ENCODE assay signal across 9 cellular contexts in the genomic region with DNA sequence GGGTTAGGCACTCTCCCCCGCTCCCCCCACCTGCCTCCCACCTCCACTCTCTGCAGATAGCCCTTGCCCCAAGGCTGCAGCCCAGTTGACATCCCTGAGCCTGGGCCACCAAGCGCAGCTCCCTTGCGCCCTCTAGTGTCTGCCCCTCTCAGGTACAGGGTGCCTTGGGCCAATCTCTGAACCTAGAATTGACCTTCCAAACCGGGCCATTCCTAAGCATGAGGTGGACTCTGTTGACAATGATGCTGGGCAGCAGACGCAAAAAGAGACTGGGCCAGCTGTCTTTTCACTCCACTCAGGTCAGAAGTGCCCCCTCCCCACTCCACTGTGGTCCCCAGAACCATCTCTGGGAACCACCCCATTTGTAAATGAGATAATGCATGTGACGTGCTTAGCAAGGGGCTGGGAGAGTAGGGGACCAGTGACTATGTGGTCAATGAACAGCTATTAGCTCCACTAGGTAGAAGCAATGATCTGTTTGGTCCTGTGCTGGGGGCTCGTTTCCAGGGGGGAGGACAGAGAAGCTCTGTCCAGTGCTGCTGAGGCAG. TPM values are rescaled to one million over a fixed set of nuclear protein-coding genes. Genes with fewer than 3 reads are reported as not detected.
DNase-seq lines count a peak whose midpoint lies in the region; ATAC-seq, FAIRE-seq and TF ChIP-seq lines count a peak whose summit lies in the region.
"Had no signal": no experiment of that assay in that cellular context is flagged by ENCODE, and none has a peak within 500 bp of the region (broad histone marks: within the 10 kb centered on the region; RNA-seq: fewer than 3 reads in every experiment).

No MANE protein-coding gene starts in this region.

- H3K36me3 ChIP-seq in Loucy (ENCODE audit: insufficient read depth, low read length) (no peaks in the 10 kb centered on the region), bronchial epithelial cell (ENCODE audit: control insufficient read depth, insufficient read depth, low read length) (no peaks in the 10 kb centered on the region)

- H3K27me3 ChIP-seq in Loucy (ENCODE audit: insufficient read depth, low read length, poor library complexity, severe bottlenecking) (no peaks in the 10 kb centered on the region), bronchial epithelial cell (ENCODE audit: control insufficient read depth, insufficient read depth, low read length) (no peaks in the 10 kb centered on the region)

- intact Hi-C loops in activated B cell treated with CpG ODN at 0.5 μM for 24 hours (cut with micrococcal nuclease): no loop called here
- intact Hi-C loops in left colon (cut with DNase I, micrococcal nuclease): loop anchor here in 1 of 2 donors (5.0 to 10.0 kb wide), 2 partner anchors 698 to 745 kb away; no protein-coding TSS in a partner anchor

- H2AFZ ChIP-seq in Loucy (ENCODE audit: low read length): no peak overlapping the region

- H3K36me3 Mint-ChIP-seq in activated B cell treated with CpG ODN at 0.5 μM for 24 hours (ENCODE audit: low read depth): no peaks in the 10 kb centered on the region

- ATAC-seq in activated B cell treated with CpG ODN at 0.5 μM for 24 hours (ENCODE audit: low read depth): peak; percentile 73
- peak; percentile 93 for ATAC-seq in left colon
- no peak for ATAC-seq in GM19452 (IDR thresholded peaks at IDR 0.05; ENCODE audit: unreplicated experiment)

- no peak overlapping the region for H3K4me2 ChIP-seq in Loucy (ENCODE audit: low read depth, low read length, poor library complexity, severe bottlenecking)

- H4K20me1 ChIP-seq in Loucy (ENCODE audit: insufficient read depth, low read length, poor library complexity, severe bottlenecking): no peaks in the 10 kb centered on the region

- H3K9me2 ChIP-seq in Loucy (replicated peaks; ENCODE audit: low read depth, low read length): no peaks in the 10 kb centered on the region

- no peaks in the 10 kb centered on the region for H3K4me1 Mint-ChIP-seq in activated B cell treated with CpG ODN at 0.5 μM for 24 hours

- POLR2A ChIA-PET in activated B cell treated with CpG ODN at 0.5 μM for 24 hours (lab: Charles Lee): no interaction called here

- no peak overlapping the region for H3K27ac Mint-ChIP-seq in activated B cell treated with CpG ODN at 0.5 μM for 24 hours

- peak; percentile 2 for DNase-seq in NCI-H1436 (lab: John Stamatoyannopoulos, UW)
- DNase-seq in NCI-H1436 treated with DMSO at 0.1 percent for 48 hours (lab: John Stamatoyannopoulos, UW): no peak
- DNase-seq in activated B cell treated with CpG ODN at 0.5 μM for 24 hours: peak; percentile 39
- DNase-seq in bronchial epithelial cell (ENCODE audit: low read depth): no peak
- peak; percentile 59 to 88 for DNase-seq in left colon
- peak; percentile 47 to 76 (median 49) for DNase-seq in stimulated activated CD4-positive, alpha-beta T cell treated with anti-CD3 and anti-CD28 coated beads, TNF-alpha, amount 100 ng/mL, for 1 hour (ENCODE audit: low read depth in 3 of 3, low spot score in 1 of 3)

- H3K9me3 Mint-ChIP-seq in activated B cell treated with CpG ODN at 0.5 μM for 24 hours: no peaks in the 10 kb centered on the region

- no peaks in the 10 kb centered on the region for H3K9me3 ChIP-seq in Loucy (ENCODE audit: insufficient read depth, low read depth, low read length)

- peaks cover 6% of the 10 kb centered on the region for H3K4me1 ChIP-seq in Loucy (ENCODE audit: insufficient read depth, low read length, poor library complexity, severe bottlenecking)

- H3K9ac ChIP-seq in Loucy (ENCODE audit: low read depth, low read length, poor library complexity, severe bottlenecking): no peak overlapping the region

- FAIRE-seq in bronchial epithelial cell (lab: Jason Lieb, UNC): no peak
- FAIRE-seq: G401.6 had no signal

- CTCF ChIA-PET in activated B cell treated with CpG ODN at 0.5 μM for 24 hours (lab: Charles Lee): interaction anchor here (1.1 to 2.1 kb wide), 3 partner anchors 730 to 749 kb away, joined by 5 to 9 read pairs (median 5); no protein-coding TSS in a partner anchor

- H3K27me3 Mint-ChIP-seq in activated B cell treated with CpG ODN at 0.5 μM for 24 hours: peaks cover 2% of the 10 kb centered on the region

- TF ChIP-seq CTCF in Loucy (conservative IDR thresholded peaks at IDR 0.05; ENCODE audit: low read length) (peak; percentile 97), activated B cell treated with CpG ODN at 0.5 μM for 24 hours (IDR thresholded peaks at IDR 0.05) (no peak), bronchial epithelial cell (IDR thresholded peaks at IDR 0.05; ENCODE audit: insufficient read depth, low read length, severe bottlenecking) (peak; percentile 97)

- no peak overlapping the region for H3K4me3 ChIP-seq in Loucy (ENCODE audit: low read length, poor library complexity, severe bottlenecking)
- no peak overlapping the region for H3K4me3 ChIP-seq in bronchial epithelial cell (ENCODE audit: low read depth, low read length)

- no peaks in the 10 kb centered on the region for H3K79me2 ChIP-seq in Loucy (ENCODE audit: insufficient read depth, low read length)

- no peak overlapping the region for H3K4me3 Mint-ChIP-seq in activated B cell treated with CpG ODN at 0.5 μM for 24 hours

- no peaks in the 10 kb centered on the region for H3F3A ChIP-seq in Loucy (ENCODE audit: low read depth)

RNA-seq across cellular contexts. Expression of a gene that starts 43.3 kb away (rescaled TPM):
- 0.05 and 0.64 TPM in 2 replicates for total RNA-seq in activated B cell treated with CpG ODN at 0.5 μM for 24 hours
- 1.5 and 1.6 TPM in 2 replicates for total RNA-seq in bronchial epithelial cell
- 1 to 10 TPM in 1 of 2 donors, under 1 TPM in 1; 0.98 to 4.2 TPM for total RNA-seq in left colon

RNA-seq across cellular contexts. Expression of a gene that starts 60.0 kb away (rescaled TPM):
- total RNA-seq in activated B cell treated with CpG ODN at 0.5 μM for 24 hours (2.7 and 3.8 TPM in 2 replicates), bronchial epithelial cell (77.1 and 106 TPM in 2 replicates), left colon (100 to 1,000 TPM; 142 to 197 TPM)

Comparison
In these comparisons a context has a peak if more than half of its experiments do, and no peak if none do; other contexts are left out.
1. DNase-seq: peak in NCI-H1436 (single experiment), activated B cell treated with CpG ODN at 0.5 μM for 24 hours (single experiment), left colon (2 of 2) and stimulated activated CD4-positive, alpha-beta T cell treated with anti-CD3 and anti-CD28 coated beads, TNF-alpha, amount 100 ng/mL, for 1 hour (3 of 3); none in NCI-H1436 treated with DMSO at 0.1 percent for 48 hours (single experiment) and bronchial epithelial cell (single experiment).
2. RNA of a gene that starts 60.0 kb away (total RNA-seq): 142 to 197 TPM in left colon and 77.1 to 106 TPM in bronchial epithelial cell; 2.7 to 3.8 TPM in activated B cell treated with CpG ODN at 0.5 μM for 24 hours; every median in the first group is over 10 times any median in the second.